ENCODE assay signal across 8 cellular contexts in the genomic region with DNA sequence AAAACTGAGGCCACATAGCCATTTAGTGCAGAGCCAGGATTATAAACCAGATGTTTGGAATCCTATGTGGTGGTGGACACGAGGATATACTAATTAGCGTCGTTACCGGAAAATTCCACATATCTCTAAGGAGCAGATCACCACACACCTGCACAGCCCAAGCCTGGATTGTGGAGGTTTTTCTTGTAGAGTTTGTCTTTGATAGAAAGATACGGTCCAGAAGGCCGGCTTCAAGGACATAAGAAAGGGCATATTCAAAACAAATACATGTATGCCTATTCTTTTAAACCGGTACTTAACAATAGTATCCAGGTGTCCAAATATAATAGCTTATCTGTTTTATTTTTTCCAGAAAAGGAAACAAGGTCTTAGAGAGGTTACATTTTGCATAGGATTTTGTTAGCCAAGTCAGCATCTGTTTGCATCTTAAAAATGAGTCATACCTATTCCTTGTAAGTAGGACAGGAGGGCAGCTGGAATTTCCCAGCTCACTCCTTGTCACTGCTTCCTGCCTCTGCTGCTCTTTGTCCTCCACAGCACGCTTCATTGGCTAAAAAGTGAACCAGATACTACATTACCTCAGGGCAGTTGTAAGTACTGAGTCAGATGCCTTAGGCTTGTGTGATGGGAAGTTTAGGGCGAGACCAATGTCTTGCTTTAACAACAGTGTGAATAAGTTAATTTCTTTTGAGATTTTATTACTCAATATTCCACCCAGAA. TPM values are rescaled to one million over a fixed set of nuclear protein-coding genes. Genes with fewer than 3 reads are reported as not detected.
DNase-seq lines count a peak whose midpoint lies in the region; ATAC-seq and TF ChIP-seq lines count a peak whose summit lies in the region.

No MANE protein-coding gene starts in this region.

- H3K27ac Mint-ChIP-seq in Calu3 (ENCODE audit: unreplicated experiment) = peak overlapping the region; percentile 50
- H3K27ac Mint-ChIP-seq in naive thymus-derived CD4-positive, alpha-beta T cell = peak overlapping the region in 6 of 9 donors; percentile 10 to 98 (median 52)

- H3K4me1 ChIP-seq in naive thymus-derived CD4-positive, alpha-beta T cell (ENCODE audit: control insufficient read depth in 2 of 2, insufficient read depth in 2 of 2, low read length in 2 of 2) = peaks cover 13 to 15% of the 10 kb centered on the region in 2 donors

- POLR2A ChIA-PET in naive thymus-derived CD4-positive, alpha-beta T cell (lab: Charles Lee) = interaction anchor here (0.8 kb wide), 1 partner anchor 165 kb away, joined by 3 read pairs; no protein-coding TSS in a partner anchor

- CTCF ChIA-PET in Calu3 (lab: Charles Lee) = interaction anchor here (0.5 to 1.0 kb wide), 5 partner anchors 13 to 160 kb away, joined by 3 to 6 read pairs (median 4); no protein-coding TSS in a partner anchor
- CTCF ChIA-PET in naive thymus-derived CD4-positive, alpha-beta T cell (lab: Charles Lee) = interaction anchor here (1.1 kb wide), 1 partner anchor 9 kb away, joined by 3 read pairs; no protein-coding TSS in a partner anchor

- no peaks in the 10 kb centered on the region for H3K27me3 ChIP-seq in naive thymus-derived CD4-positive, alpha-beta T cell (ENCODE audit: control insufficient read depth in 2 of 2, insufficient read depth in 2 of 2, low read length in 2 of 2)

- H3K9me3 ChIP-seq in naive thymus-derived CD4-positive, alpha-beta T cell (ENCODE audit: control insufficient read depth in 2 of 3, low read length in 3 of 3) = no peaks in the 10 kb centered on the region

- DNase-seq in Calu3 (peak; percentile 62), NCI-H69 (lab: John Stamatoyannopoulos, UW) (peak; percentile 86), dedifferentiated amniotic fluid mesenchymal stem cell (ENCODE audit: extremely low spot score) (peak; percentile 83), NCI-H2227 (lab: John Stamatoyannopoulos, UW; ENCODE audit: unreplicated experiment) (no peak), posterior vena cava (ENCODE audit: low spot score) (no peak), hippocampal formation (lab: John Stamatoyannopoulos, UW) (no peak)
- peak in 1 of 9 donors; percentile 34 for DNase-seq in naive thymus-derived CD4-positive, alpha-beta T cell

- H3K9me3 Mint-ChIP-seq in Calu3 (ENCODE audit: low read depth, unreplicated experiment) = no peaks in the 10 kb centered on the region
- peaks cover 0 to 4% (median 0%) of the 10 kb centered on the region in 11 donors for H3K9me3 Mint-ChIP-seq in naive thymus-derived CD4-positive, alpha-beta T cell

- no TSS peak for BruUV-seq in Calu3 (replicated peaks; lab: Mats Ljungman, UMichigan)

- peak; percentile 51 for ATAC-seq in GM21529 (IDR thresholded peaks at IDR 0.05; ENCODE audit: unreplicated experiment)
- peak; percentile 25 for ATAC-seq in naive thymus-derived CD4-positive, alpha-beta T cell

- no peaks in the 10 kb centered on the region for H3K27me3 Mint-ChIP-seq in Calu3 (ENCODE audit: unreplicated experiment)
- no peaks in the 10 kb centered on the region for H3K27me3 Mint-ChIP-seq in naive thymus-derived CD4-positive, alpha-beta T cell

- H3K27ac ChIP-seq in naive thymus-derived CD4-positive, alpha-beta T cell (ENCODE audit: low read depth, low read length) = no peak overlapping the region

- no peak overlapping the region for H3K4me3 ChIP-seq in naive thymus-derived CD4-positive, alpha-beta T cell (ENCODE audit: low read length)

- H3K4me3 Mint-ChIP-seq in Calu3 (ENCODE audit: low read depth, unreplicated experiment) = no peak overlapping the region
- H3K4me3 Mint-ChIP-seq in naive thymus-derived CD4-positive, alpha-beta T cell = peak overlapping the region in 1 of 10 donors; percentile 15

- intact Hi-C loops in Calu3 (cut with micrococcal nuclease; ENCODE audit: unreplicated experiment) (loop anchor here (5.0 to 10.0 kb wide), 5 partner anchors 48 to 233 kb away; no protein-coding TSS in a partner anchor), posterior vena cava (cut with DNase I) (no loop called here)
- intact Hi-C loops in naive thymus-derived CD4-positive, alpha-beta T cell (cut with micrococcal nuclease) = loop anchor here (5.0 to 10.0 kb wide), 7 partner anchors 32 to 760 kb away; a partner anchor contains a TSS

- peaks cover 27% of the 10 kb centered on the region for H3K4me1 Mint-ChIP-seq in Calu3 (ENCODE audit: low read depth, unreplicated experiment)
- H3K4me1 Mint-ChIP-seq in naive thymus-derived CD4-positive, alpha-beta T cell = peaks cover 11 to 55% (median 28%) of the 10 kb centered on the region in 7 donors

- H3K36me3 Mint-ChIP-seq in Calu3 (ENCODE audit: insufficient read depth, unreplicated experiment) = peaks cover 5% of the 10 kb centered on the region
- peaks cover 0 to 2% (median 0%) of the 10 kb centered on the region in 5 donors for H3K36me3 Mint-ChIP-seq in naive thymus-derived CD4-positive, alpha-beta T cell

- TF ChIP-seq CTCF in Calu3 (IDR thresholded peaks at IDR 0.05; ENCODE audit: unreplicated experiment) = no peak

- H3K36me3 ChIP-seq in naive thymus-derived CD4-positive, alpha-beta T cell (ENCODE audit: control insufficient read depth in 2 of 3, insufficient read depth in 3 of 3, low read length in 3 of 3) = no peaks in the 10 kb centered on the region

RNA-seq across cellular contexts. Expression of a gene that starts 3.6 kb away (rescaled TPM):
- total RNA-seq in Calu3 (2022) (not detected in 2 replicates), posterior vena cava (under 1 TPM; 0.69 to 1.00 TPM)
- total RNA-seq in naive thymus-derived CD4-positive, alpha-beta T cell = not detected
- polyA plus RNA-seq in naive thymus-derived CD4-positive, alpha-beta T cell = not detected

Comparison
In these comparisons a context has a peak if more than half of its experiments do, and no peak if none do; other contexts are left out.
1. DNase-seq: peak in Calu3 (single experiment), NCI-H69 (single experiment) and dedifferentiated amniotic fluid mesenchymal stem cell (single experiment); none in NCI-H2227 (single experiment), posterior vena cava (single experiment) and hippocampal formation (0 of 2).
2. intact Hi-C loops: an anchor here in Calu3 (5.0 to 10.0 kb wide) and naive thymus-derived CD4-positive, alpha-beta T cell (5.0 to 10.0 kb wide); none called in posterior vena cava.